In genomic region chr6:108074359-108075144, GRCh38 we compare ENCODE assay signal across 8 cellular contexts. TPM values are rescaled to one million over a fixed set of nuclear protein-coding genes. Genes with fewer than 3 reads are reported as not detected.
DNase-seq lines count a peak whose midpoint lies in the region; ATAC-seq, FAIRE-seq and TF ChIP-seq lines count a peak whose summit lies in the region.

A gene with protein sequence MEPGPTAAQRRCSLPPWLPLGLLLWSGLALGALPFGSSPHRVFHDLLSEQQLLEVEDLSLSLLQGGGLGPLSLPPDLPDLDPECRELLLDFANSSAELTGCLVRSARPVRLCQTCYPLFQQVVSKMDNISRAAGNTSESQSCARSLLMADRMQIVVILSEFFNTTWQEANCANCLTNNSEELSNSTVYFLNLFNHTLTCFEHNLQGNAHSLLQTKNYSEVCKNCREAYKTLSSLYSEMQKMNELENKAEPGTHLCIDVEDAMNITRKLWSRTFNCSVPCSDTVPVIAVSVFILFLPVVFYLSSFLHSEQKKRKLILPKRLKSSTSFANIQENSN (minus strand): TSS chr6:108074741. CDS start chr6:108074651, 90 bp downstream.

- H3K9ac ChIP-seq in iPS-20b (ENCODE audit: low read depth, low read length), result peak within 1 kb of the TSS; percentile 77; the same call in 1 of the 2 replicates

- H3K36me3 ChIP-seq in iPS-20b (ENCODE audit: insufficient read depth, low read depth, low read length) (no peaks in the 10 kb centered on the region), small intestine (ENCODE audit: control insufficient read depth in 2 of 2, insufficient read depth in 2 of 2, low read length in 2 of 2) (no peaks in the 10 kb centered on the region)

- in situ Hi-C loops in T47D (cut with HindIII; ENCODE audit: low pct_unique_long_range_greater_than_20kb, low sequenced_read_pairs), result no loop called here

- peaks cover 11% of the 10 kb centered on the region; the same call in 1 of the 2 replicates for H3K27me3 ChIP-seq in iPS-20b (ENCODE audit: insufficient read depth, low read length)
- no peaks in the 10 kb centered on the region for H3K27me3 ChIP-seq in small intestine (ENCODE audit: control insufficient read depth in 2 of 2, insufficient read depth in 2 of 2, low read length in 2 of 2)

- H3K4me3 ChIP-seq in iPS-20b (ENCODE audit: low read length) (peak within 1 kb of the TSS; percentile 92), small intestine (ENCODE audit: low read depth in 1 of 2, low read length in 2 of 2) (peak within 1 kb of the TSS; percentile 94 to 98)

- ATAC-seq in GM18858 (IDR thresholded peaks at IDR 0.05; ENCODE audit: unreplicated experiment), result peak; percentile 78
- peak; percentile 98 for ATAC-seq in HG03066 (IDR thresholded peaks at IDR 0.05; ENCODE audit: low read depth, unreplicated experiment)

- no peak for TF ChIP-seq CTCF in VCaP (conservative IDR thresholded peaks at IDR 0.05)

- no peak for FAIRE-seq in small intestine (lab: Jason Lieb, UNC)

- 0% methylated on average over 60 to 86 of the region's 86 CpGs for WGBS in small intestine, 3 donors

- H3K4me1 ChIP-seq in iPS-20b (ENCODE audit: insufficient read depth, low read length) (peaks cover 14% of the 10 kb centered on the region), small intestine (ENCODE audit: control insufficient read depth in 2 of 2, insufficient read depth in 1 of 2, low read depth in 1 of 2, low read length in 1 of 2) (no peaks in the 10 kb centered on the region)

- DNase-seq in A172 (ENCODE audit: low spot score), result peak; percentile 62
- DNase-seq in NCI-H2196 (lab: John Stamatoyannopoulos, UW; ENCODE audit: unreplicated experiment), result peak; percentile 91
- DNase-seq in T47D (ENCODE audit: low read depth in 1 of 2, low spot score in 1 of 2), result peak; percentile 86 to 90
- DNase-seq in small intestine, result peak; percentile 88

- H3K27ac ChIP-seq in VCaP (peak within 1 kb of the TSS; percentile 82), iPS-20b (ENCODE audit: low read length) (peak within 1 kb of the TSS; percentile 48), small intestine (ENCODE audit: low read depth in 1 of 2, low read length in 1 of 2) (peak within 1 kb of the TSS; percentile 63 to 94)

- no peaks in the 10 kb centered on the region for H3K9me3 ChIP-seq in iPS-20b (ENCODE audit: insufficient read depth, low read depth, low read length)
- no peaks in the 10 kb centered on the region for H3K9me3 ChIP-seq in small intestine (ENCODE audit: control insufficient read depth, low read depth)

RNA-seq across cellular contexts. Expression of the gene that starts here (rescaled TPM):
- total RNA-seq in A172 (2014; rRNA removed; shearing (Covaris generic)), result 66.4 and 70.3 TPM in 2 replicates
- polyA plus RNA-seq in small intestine, result 1 to 10 TPM; 5.7 to 8.8 (median 6.0) TPM

Comparison
In these comparisons a context has a peak if more than half of its experiments do, and no peak if none do; other contexts are left out.
1. Peak in every context shown above with its lines: DNase-seq, ATAC-seq, H3K4me3 ChIP-seq and H3K27ac ChIP-seq.